Comparison of ENCODE assay signal across 1 cellular context in the genomic region with DNA sequence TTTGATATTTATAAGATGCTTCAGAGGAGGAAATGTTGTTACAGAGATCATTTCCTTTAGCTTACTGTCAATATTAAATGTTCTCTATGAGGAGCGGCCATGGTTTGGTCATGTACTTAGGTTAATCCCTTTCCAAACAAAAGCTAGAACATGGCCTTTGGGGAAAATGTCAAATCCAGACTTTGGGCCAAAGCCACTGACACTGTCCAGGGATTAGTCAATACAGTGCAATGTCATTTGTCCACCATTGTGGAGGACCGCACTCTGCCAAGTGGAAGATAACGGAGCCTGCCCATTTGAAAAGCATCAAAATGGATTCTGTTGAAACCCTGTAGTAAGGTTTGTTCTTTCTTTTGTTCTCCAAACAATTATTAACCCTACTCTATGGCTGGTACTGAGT.
TF ChIP-seq lines count a peak whose summit lies in the region.

No MANE protein-coding gene starts in this region.

TF ChIP-seq in HepG2, 621 proteins besides CTCF, POLR2A, EP300 and RAD21 (continued from another document and continues in another):
- TF ChIP-seq AHDC1 (CRISPR knock-in tag; IDR thresholded peaks at IDR 0.05; ENCODE audit: borderline replicate concordance) (0 out of 2 replicates have a peak, but pooled peaks have one; percentile 65), ZSCAN20 (CRISPR knock-in tag; IDR thresholded peaks at IDR 0.05; ENCODE audit: borderline replicate concordance) (no peak), KDM1A (CRISPR knock-in tag; IDR thresholded peaks at IDR 0.05) (no peak), ZNF724P (CRISPR knock-in tag; IDR thresholded peaks at IDR 0.05; ENCODE audit: borderline replicate concordance) (no peak), CREBL2 (CRISPR knock-in tag; IDR thresholded peaks at IDR 0.05; ENCODE audit: borderline replicate concordance) (no peak), MAX (IDR thresholded peaks at IDR 0.05) (no peak), ZNF207 (IDR thresholded peaks at IDR 0.05; ENCODE audit: borderline replicate concordance) (no peak), ZNF781 (CRISPR knock-in tag; IDR thresholded peaks at IDR 0.05; ENCODE audit: borderline replicate concordance, not compliant biosample characterization) (no peak), ZNF142 (CRISPR knock-in tag; IDR thresholded peaks at IDR 0.05) (no peak), HBP1 (CRISPR knock-in tag; IDR thresholded peaks at IDR 0.05; ENCODE audit: low read depth) (no peak), ZNF597 (CRISPR knock-in tag; IDR thresholded peaks at IDR 0.05) (no peak), MNT (IDR thresholded peaks at IDR 0.05) (no peak), PLSCR1 (CRISPR knock-in tag; IDR thresholded peaks at IDR 0.05; ENCODE audit: borderline replicate concordance) (no peak), GLI4 (CRISPR knock-in tag; IDR thresholded peaks at IDR 0.05; ENCODE audit: borderline replicate concordance) (no peak), ZNF775 (CRISPR knock-in tag; IDR thresholded peaks at IDR 0.05; ENCODE audit: borderline replicate concordance) (no peak), AKAP8 (CRISPR knock-in tag; IDR thresholded peaks at IDR 0.05) (no peak), KDM6A (CRISPR knock-in tag; IDR thresholded peaks at IDR 0.05; ENCODE audit: low read depth) (no peak), ZNF709 (CRISPR knock-in tag; IDR thresholded peaks at IDR 0.05) (no peak), WIZ (CRISPR knock-in tag; IDR thresholded peaks at IDR 0.05) (peak; percentile 51; the same call in 1 of the 2 replicates), ZEB1 (IDR thresholded peaks at IDR 0.05; ENCODE audit: insufficient replicate concordance, low read depth) (no peak), ZBTB42 (CRISPR knock-in tag; IDR thresholded peaks at IDR 0.05) (no peak), SOX13 (IDR thresholded peaks at IDR 0.05) (no peak), SOX13 (CRISPR knock-in tag; conservative IDR thresholded peaks at IDR 0.05 in 1 of 2, IDR thresholded peaks at IDR 0.05 in 1 of 2) (peak in 1 of 2 experiments; percentile 68; a peak in 2 of 4 replicates), ADNP (CRISPR knock-in tag; IDR thresholded peaks at IDR 0.05) (no peak), ZNF101 (CRISPR knock-in tag; IDR thresholded peaks at IDR 0.05; ENCODE audit: borderline replicate concordance, low read depth) (no peak), JUNB (CRISPR knock-in tag; IDR thresholded peaks at IDR 0.05; ENCODE audit: borderline replicate concordance) (no peak)
- TF ChIP-seq, protein P1, sequence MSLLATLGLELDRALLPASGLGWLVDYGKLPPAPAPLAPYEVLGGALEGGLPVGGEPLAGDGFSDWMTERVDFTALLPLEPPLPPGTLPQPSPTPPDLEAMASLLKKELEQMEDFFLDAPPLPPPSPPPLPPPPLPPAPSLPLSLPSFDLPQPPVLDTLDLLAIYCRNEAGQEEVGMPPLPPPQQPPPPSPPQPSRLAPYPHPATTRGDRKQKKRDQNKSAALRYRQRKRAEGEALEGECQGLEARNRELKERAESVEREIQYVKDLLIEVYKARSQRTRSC (CRISPR knock-in tag; IDR thresholded peaks at IDR 0.05; ENCODE audit: low read depth) = no peak
- TF ChIP-seq, protein P2, sequence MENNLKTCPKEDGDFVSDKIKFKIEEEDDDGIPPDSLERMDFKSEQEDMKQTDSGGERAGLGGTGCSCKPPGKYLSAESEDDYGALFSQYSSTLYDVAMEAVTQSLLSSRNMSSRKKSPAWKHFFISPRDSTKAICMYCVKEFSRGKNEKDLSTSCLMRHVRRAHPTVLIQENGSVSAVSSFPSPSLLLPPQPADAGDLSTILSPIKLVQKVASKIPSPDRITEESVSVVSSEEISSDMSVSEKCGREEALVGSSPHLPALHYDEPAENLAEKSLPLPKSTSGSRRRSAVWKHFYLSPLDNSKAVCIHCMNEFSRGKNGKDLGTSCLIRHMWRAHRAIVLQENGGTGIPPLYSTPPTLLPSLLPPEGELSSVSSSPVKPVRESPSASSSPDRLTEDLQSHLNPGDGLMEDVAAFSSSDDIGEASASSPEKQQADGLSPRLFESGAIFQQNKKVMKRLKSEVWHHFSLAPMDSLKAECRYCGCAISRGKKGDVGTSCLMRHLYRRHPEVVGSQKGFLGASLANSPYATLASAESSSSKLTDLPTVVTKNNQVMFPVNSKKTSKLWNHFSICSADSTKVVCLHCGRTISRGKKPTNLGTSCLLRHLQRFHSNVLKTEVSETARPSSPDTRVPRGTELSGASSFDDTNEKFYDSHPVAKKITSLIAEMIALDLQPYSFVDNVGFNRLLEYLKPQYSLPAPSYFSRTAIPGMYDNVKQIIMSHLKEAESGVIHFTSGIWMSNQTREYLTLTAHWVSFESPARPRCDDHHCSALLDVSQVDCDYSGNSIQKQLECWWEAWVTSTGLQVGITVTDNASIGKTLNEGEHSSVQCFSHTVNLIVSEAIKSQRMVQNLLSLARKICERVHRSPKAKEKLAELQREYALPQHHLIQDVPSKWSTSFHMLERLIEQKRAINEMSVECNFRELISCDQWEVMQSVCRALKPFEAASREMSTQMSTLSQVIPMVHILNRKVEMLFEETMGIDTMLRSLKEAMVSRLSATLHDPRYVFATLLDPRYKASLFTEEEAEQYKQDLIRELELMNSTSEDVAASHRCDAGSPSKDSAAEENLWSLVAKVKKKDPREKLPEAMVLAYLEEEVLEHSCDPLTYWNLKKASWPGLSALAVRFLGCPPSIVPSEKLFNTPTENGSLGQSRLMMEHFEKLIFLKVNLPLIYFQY (CRISPR knock-in tag; IDR thresholded peaks at IDR 0.05; ENCODE audit: borderline replicate concordance) = no peak
- TF ChIP-seq, protein P3, sequence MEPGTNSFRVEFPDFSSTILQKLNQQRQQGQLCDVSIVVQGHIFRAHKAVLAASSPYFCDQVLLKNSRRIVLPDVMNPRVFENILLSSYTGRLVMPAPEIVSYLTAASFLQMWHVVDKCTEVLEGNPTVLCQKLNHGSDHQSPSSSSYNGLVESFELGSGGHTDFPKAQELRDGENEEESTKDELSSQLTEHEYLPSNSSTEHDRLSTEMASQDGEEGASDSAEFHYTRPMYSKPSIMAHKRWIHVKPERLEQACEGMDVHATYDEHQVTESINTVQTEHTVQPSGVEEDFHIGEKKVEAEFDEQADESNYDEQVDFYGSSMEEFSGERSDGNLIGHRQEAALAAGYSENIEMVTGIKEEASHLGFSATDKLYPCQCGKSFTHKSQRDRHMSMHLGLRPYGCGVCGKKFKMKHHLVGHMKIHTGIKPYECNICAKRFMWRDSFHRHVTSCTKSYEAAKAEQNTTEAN (CRISPR knock-in tag; conservative IDR thresholded peaks at IDR 0.05) = no peak
